ENCODE assay signal across 11 cellular contexts in genomic region chr11:118277312-118277711, GRCh38. TPM values are rescaled to one million over a fixed set of nuclear protein-coding genes. Genes with fewer than 3 reads are reported as not detected.
DNase-seq lines count a peak whose midpoint lies in the region; ATAC-seq, FAIRE-seq and TF ChIP-seq lines count a peak whose summit lies in the region.
"Had no signal": no experiment of that assay in that cellular context is flagged by ENCODE, and none has a peak within 500 bp of the region (broad histone marks: within the 10 kb centered on the region; RNA-seq: fewer than 3 reads in every experiment).

No MANE protein-coding gene starts in this region.

- DNase-seq in Calu3 (peak; percentile 57), H54 (ENCODE audit: insufficient read length, low spot score) (peak; percentile 19), islet precursor cell (peak; percentile 83), NCI-H146 treated with DMSO at 0.1 percent for 48 hours (lab: John Stamatoyannopoulos, UW; ENCODE audit: unreplicated experiment) (no peak)
- DNase-seq in activated CD8-positive, alpha-beta T cell treated with anti-CD3 and anti-CD28 coated beads for 36 hours = peak; percentile 49
- DNase-seq: right cardiac atrium, Right ventricle myocardium superior had no signal

- CTCF ChIA-PET in Calu3 (lab: Charles Lee) = interaction anchor here (1.0 to 1.2 kb wide), 3 partner anchors 14 to 79 kb away, joined by 3 to 4 read pairs (median 4); partner anchors contain the start of gene MPZL2
- CTCF ChIA-PET in activated CD8-positive, alpha-beta T cell treated with anti-CD3 and anti-CD28 coated beads for 36 hours (lab: Charles Lee) = interaction anchor here (0.8 to 3.4 kb wide), 13 partner anchors 8 to 106 kb away, joined by 3 to 13 read pairs (median 5); partner anchors contain the start of genes MPZL2 and MPZL3

- FAIRE-seq in H54 (lab: Jason Lieb, UNC) = no peak
- FAIRE-seq: endometrium had no signal

- no peaks in the 10 kb centered on the region for H3K27me3 Mint-ChIP-seq in Calu3 (ENCODE audit: unreplicated experiment)
- no peaks in the 10 kb centered on the region for H3K27me3 Mint-ChIP-seq in activated CD8-positive, alpha-beta T cell treated with anti-CD3 and anti-CD28 coated beads for 36 hours

- TF ChIP-seq POLR2A in H54 (IDR thresholded peaks at IDR 0.05; ENCODE audit: low read depth, low read length) = no peak

- H3K9me3 Mint-ChIP-seq in Calu3 (ENCODE audit: low read depth, unreplicated experiment) = no peaks in the 10 kb centered on the region
- no peaks in the 10 kb centered on the region for H3K9me3 Mint-ChIP-seq in activated CD8-positive, alpha-beta T cell treated with anti-CD3 and anti-CD28 coated beads for 36 hours

- intact Hi-C loops in Calu3 (cut with micrococcal nuclease; ENCODE audit: unreplicated experiment) = no loop called here
- intact Hi-C loops in activated CD8-positive, alpha-beta T cell treated with anti-CD3 and anti-CD28 coated beads for 36 hours (cut with micrococcal nuclease) = no loop called here

- H3K4me3 Mint-ChIP-seq in Calu3 (ENCODE audit: low read depth, unreplicated experiment) = no peak overlapping the region
- no peak overlapping the region for H3K4me3 Mint-ChIP-seq in activated CD8-positive, alpha-beta T cell treated with anti-CD3 and anti-CD28 coated beads for 36 hours

- peaks cover 45% of the 10 kb centered on the region for H3K4me1 Mint-ChIP-seq in Calu3 (ENCODE audit: low read depth, unreplicated experiment)
- peaks cover 52% of the 10 kb centered on the region for H3K4me1 Mint-ChIP-seq in activated CD8-positive, alpha-beta T cell treated with anti-CD3 and anti-CD28 coated beads for 36 hours (ENCODE audit: low read depth)

- H3K36me3 Mint-ChIP-seq in Calu3 (ENCODE audit: insufficient read depth, unreplicated experiment) = peaks cover 5% of the 10 kb centered on the region
- no peaks in the 10 kb centered on the region for H3K36me3 Mint-ChIP-seq in activated CD8-positive, alpha-beta T cell treated with anti-CD3 and anti-CD28 coated beads for 36 hours (ENCODE audit: low read depth)

- POLR2A ChIA-PET in activated CD8-positive, alpha-beta T cell treated with anti-CD3 and anti-CD28 coated beads for 36 hours (lab: Charles Lee) = interaction anchor here (1.0 to 2.1 kb wide), 7 partner anchors 12 to 70 kb away, joined by 3 to 5 read pairs (median 3); partner anchors contain the start of gene MPZL2

- no peak for TF ChIP-seq CTCF in Calu3 (IDR thresholded peaks at IDR 0.05; ENCODE audit: unreplicated experiment)
- TF ChIP-seq CTCF in activated CD8-positive, alpha-beta T cell treated with anti-CD3 and anti-CD28 coated beads for 36 hours (IDR thresholded peaks at IDR 0.05) = no peak

- ATAC-seq in activated CD8-positive, alpha-beta T cell treated with anti-CD3 and anti-CD28 coated beads for 36 hours = peak; percentile 74
- no peak for ATAC-seq in GM18907 (IDR thresholded peaks at IDR 0.05; ENCODE audit: unreplicated experiment)
- no peak for ATAC-seq in HG03354 (IDR thresholded peaks at IDR 0.05; ENCODE audit: poor library complexity, severe bottlenecking, unreplicated experiment)
- ATAC-seq in GM19397 (IDR thresholded peaks at IDR 0.05; ENCODE audit: unreplicated experiment) = no peak

- no TSS peak for BruUV-seq in Calu3 (replicated peaks; lab: Mats Ljungman, UMichigan)

- H3K27ac Mint-ChIP-seq in Calu3 (ENCODE audit: unreplicated experiment) = peak overlapping the region; percentile 17
- H3K27ac Mint-ChIP-seq in activated CD8-positive, alpha-beta T cell treated with anti-CD3 and anti-CD28 coated beads for 36 hours = peak overlapping the region; percentile 14

RNA-seq across cellular contexts. Expression of gene MPZL2, which starts 13.2 kb away (rescaled TPM):
- 69.6 and 81.7 TPM in 2 replicates for total RNA-seq in Calu3 (2022)
- 10 to 100 TPM; 26.2 to 31.0 TPM for total RNA-seq in activated CD8-positive, alpha-beta T cell treated with anti-CD3 and anti-CD28 coated beads for 36 hours

RNA-seq across cellular contexts. Expression of gene MPZL3, which starts 25.1 kb away (rescaled TPM):
- total RNA-seq in Calu3 (2022) = 5.9 and 6.9 TPM in 2 replicates
- 10 to 100 TPM; 51.1 to 51.7 TPM for total RNA-seq in activated CD8-positive, alpha-beta T cell treated with anti-CD3 and anti-CD28 coated beads for 36 hours

RNA-seq across cellular contexts. Expression of gene CD3E, which starts 27.2 kb away (rescaled TPM):
- total RNA-seq in Calu3 (2022) = not detected in 2 replicates
- 100 to 1,000 TPM; 372 to 387 TPM for total RNA-seq in activated CD8-positive, alpha-beta T cell treated with anti-CD3 and anti-CD28 coated beads for 36 hours

RNA-seq across cellular contexts. Expression of gene JAML, which starts 52.5 kb away (rescaled TPM):
- 0.07 TPM in 1 of 2 replicates, not detected in the other for total RNA-seq in Calu3 (2022)
- 100 to 1,000 TPM; 236 to 251 TPM for total RNA-seq in activated CD8-positive, alpha-beta T cell treated with anti-CD3 and anti-CD28 coated beads for 36 hours

Comparison
In these comparisons a context has a peak if more than half of its experiments do, and no peak if none do; other contexts are left out.
1. RNA of gene CD3E, which starts 27.2 kb away (total RNA-seq): 372 to 387 TPM in activated CD8-positive, alpha-beta T cell treated with anti-CD3 and anti-CD28 coated beads for 36 hours; not detected in Calu3; every median in the first group is over 100 times any median in the second.